In genomic region chr19:51407631-51408131, GRCh38 we compare ENCODE assay signal across 8 cellular contexts. TPM values are rescaled to one million over a fixed set of nuclear protein-coding genes. Genes with fewer than 3 reads are reported as not detected.
A peak's percentile ranks its signal among the peaks of the same experiment; 100 is the strongest.
DNase-seq lines count a peak whose midpoint lies in the region; ATAC-seq and TF ChIP-seq lines count a peak whose summit lies in the region.

No MANE protein-coding gene starts in this region.

- H3K36me3 ChIP-seq in Karpas-422 (ENCODE audit: insufficient read depth, low read length): peaks cover 24% of the 10 kb centered on the region
- no peaks in the 10 kb centered on the region for H3K36me3 ChIP-seq in upper lobe of right lung

- H3K4me1 ChIP-seq in Karpas-422 (ENCODE audit: low read length) (peaks cover 55% of the 10 kb centered on the region), upper lobe of right lung (no peaks in the 10 kb centered on the region)

- H3K9me2 ChIP-seq in Karpas-422 (replicated peaks; ENCODE audit: insufficient read depth, low read length): no peaks in the 10 kb centered on the region

- H3K27ac ChIP-seq in Karpas-422 (ENCODE audit: low read length) (peak overlapping the region; percentile 96), upper lobe of right lung (no peak overlapping the region)

- intact Hi-C loops in upper lobe of right lung (cut with DNase I): no loop called here

- peak; percentile 43 for TF ChIP-seq CTCF in upper lobe of right lung (IDR thresholded peaks at IDR 0.05)

- H3K9me3 ChIP-seq in Karpas-422 (ENCODE audit: low read length) (peaks cover 16% of the 10 kb centered on the region; the same call in 1 of the 2 replicates), upper lobe of right lung (no peaks in the 10 kb centered on the region)

- no peaks in the 10 kb centered on the region for H4K20me1 ChIP-seq in Karpas-422 (ENCODE audit: insufficient read depth, low read depth, low read length)

- peak; percentile 85 for ATAC-seq in upper lobe of right lung
- ATAC-seq in HG02642 (IDR thresholded peaks at IDR 0.05; ENCODE audit: poor library complexity, unreplicated experiment): no peak
- ATAC-seq in HG03432 (IDR thresholded peaks at IDR 0.05; ENCODE audit: unreplicated experiment): no peak

- H3K9ac ChIP-seq in Karpas-422 (ENCODE audit: low read length): peak overlapping the region; percentile 62

- H2AFZ ChIP-seq in Karpas-422 (ENCODE audit: low read length): no peak overlapping the region

- H3K27me3 ChIP-seq in Karpas-422 (ENCODE audit: low read length) (no peaks in the 10 kb centered on the region), upper lobe of right lung (no peaks in the 10 kb centered on the region)

- peak overlapping the region; percentile 35; the same call in 1 of the 2 replicates for H3K4me3 ChIP-seq in Karpas-422 (ENCODE audit: low read length)
- H3K4me3 ChIP-seq in upper lobe of right lung: no peak overlapping the region

- DNase-seq in ELR (ENCODE audit: low read depth) (peak; percentile 65), Karpas-422 (peak; percentile 97), iPS-NIHi11 (ENCODE audit: low spot score) (peak; percentile 51), upper lobe of right lung (no peak), DMS153 treated with DMSO at 0.1 percent for 48 hours (lab: John Stamatoyannopoulos, UW; ENCODE audit: unreplicated experiment) (no peak)
- DNase-seq in activated CD8-positive, alpha-beta memory T cell treated with anti-CD3 and anti-CD28 coated beads, Interleukin-2, amount 50 U/mL, for 4 hours: peak; percentile 34

- H3K79me2 ChIP-seq in Karpas-422 (ENCODE audit: low read length): no peaks in the 10 kb centered on the region

- peak overlapping the region; percentile 74 for H3K4me2 ChIP-seq in Karpas-422 (ENCODE audit: low read depth, low read length, poor library complexity, severe bottlenecking)

RNA-seq across cellular contexts. Expression of gene SIGLEC10, which starts 9.8 kb away (rescaled TPM):
- total RNA-seq in Karpas-422 (2014; rRNA removed; shearing (Covaris generic); ENCODE audit: low replicate concordance): 500 and 730 TPM in 2 replicates
- total RNA-seq in upper lobe of right lung: 12.6 TPM

RNA-seq across cellular contexts. Expression of gene C19orf84, which starts 17.3 kb away (rescaled TPM):
- not detected in 2 replicates for total RNA-seq in Karpas-422 (2014; rRNA removed; shearing (Covaris generic); ENCODE audit: low replicate concordance)
- not detected for total RNA-seq in upper lobe of right lung

RNA-seq across cellular contexts. Expression of gene LIM2, which starts 19.9 kb away (rescaled TPM):
- total RNA-seq in Karpas-422 (2014; rRNA removed; shearing (Covaris generic); ENCODE audit: low replicate concordance): not detected in 2 replicates
- not detected for total RNA-seq in upper lobe of right lung

RNA-seq across cellular contexts. Expression of gene NKG7, which starts 35.2 kb away (rescaled TPM):
- total RNA-seq in Karpas-422 (2014; rRNA removed; shearing (Covaris generic); ENCODE audit: low replicate concordance): not detected in 2 replicates
- total RNA-seq in upper lobe of right lung: 25.1 TPM

RNA-seq across cellular contexts. Expression of gene CLDND2, which starts 38.9 kb away (rescaled TPM):
- 2.3 TPM in 1 of 2 replicates, not detected in the other for total RNA-seq in Karpas-422 (2014; rRNA removed; shearing (Covaris generic); ENCODE audit: low replicate concordance)
- total RNA-seq in upper lobe of right lung: 0.64 TPM

Comparison
In these comparisons a context has a peak if more than half of its experiments do, and no peak if none do; other contexts are left out.
1. DNase-seq: peak in ELR (single experiment), Karpas-422 (single experiment), activated CD8-positive, alpha-beta memory T cell treated with anti-CD3 and anti-CD28 coated beads, Interleukin-2, amount 50 U/mL, for 4 hours (single experiment) and iPS-NIHi11 (single experiment); none in upper lobe of right lung (single experiment) and DMS153 treated with DMSO at 0.1 percent for 48 hours (single experiment).
2. RNA of gene SIGLEC10, which starts 9.8 kb away (total RNA-seq): 500 to 730 TPM in Karpas-422; 12.6 TPM in upper lobe of right lung (single experiment); every median in the first group is over 10 times any median in the second.